In genomic region chr5:152188219-152188618, GRCh38 we compare ENCODE assay signal across 25 cellular contexts.
"Had no signal": no experiment of that assay in that cellular context is flagged by ENCODE, and none has a peak within 500 bp of the region (broad histone marks: within the 10 kb centered on the region; RNA-seq: fewer than 3 reads in every experiment).

No MANE protein-coding gene starts in this region.

- H3K4me1 Mint-ChIP-seq: activated CD4-positive, alpha-beta T cell treated with anti-CD3 and anti-CD28 coated beads, Interleukin-2, amount 10 ng/mL, durations not matched to agents 7 days and 5 days; T-cell had no signal

- H3K36me3 ChIP-seq: MG63 had no signal

- H3K9me3 Mint-ChIP-seq: activated CD4-positive, alpha-beta T cell treated with anti-CD3 and anti-CD28 coated beads, Interleukin-2, amount 10 ng/mL, durations not matched to agents 7 days and 5 days had no signal

- H3K4me3 ChIP-seq: MG63, SK-N-MC had no signal

- H3K27me3 Mint-ChIP-seq: activated CD4-positive, alpha-beta memory T cell treated with anti-CD3 and anti-CD28 coated beads for 36 hours; activated CD4-positive, alpha-beta T cell treated with anti-CD3 and anti-CD28 coated beads, Interleukin-2, amount 10 ng/mL, durations not matched to agents 7 days and 5 days had no signal

- H3K27ac ChIP-seq: SK-N-MC, VCaP had no signal

- ATAC-seq: activated naive CD4-positive, alpha-beta T cell treated with anti-CD3 and anti-CD28 coated beads, Interleukin-2, amount 50 U/mL, for 72 hours; activated T-cell treated with anti-CD3 and anti-CD28 coated beads, Interleukin-2, amount 50 U/mL, for 4 hours; T-cell had no signal

- H3K4me3 Mint-ChIP-seq: activated CD4-positive, alpha-beta memory T cell treated with anti-CD3 and anti-CD28 coated beads for 36 hours; activated CD4-positive, alpha-beta T cell treated with anti-CD3 and anti-CD28 coated beads, Interleukin-2, amount 10 ng/mL, durations not matched to agents 7 days and 5 days; activated T-cell treated with anti-CD3 and anti-CD28 coated beads, Interleukin-2, amount 50 U/mL, for 4 hours; T-cell had no signal

- DNase-seq: activated CD4-positive, alpha-beta memory T cell treated with anti-CD3 and anti-CD28 coated beads for 36 hours; activated CD4-positive, alpha-beta T cell treated with anti-CD3 and anti-CD28 coated beads, Interleukin-2, amount 10 ng/mL, durations not matched to agents 7 days and 5 days; activated CD4-positive, CD25-positive, alpha-beta regulatory T cell; activated CD8-positive, alpha-beta memory T cell treated with anti-CD3 and anti-CD28 coated beads for 24 hours; activated effector memory CD4-positive, alpha-beta T cell treated with anti-CD3 and anti-CD28 coated beads, Interleukin-2, amount 50 U/mL, for 16 hours; activated naive CD4-positive, alpha-beta T cell treated with Interleukin-2 at 50 U/mL for 16 hours; activated T-cell treated with anti-CD3 and anti-CD28 coated beads, Interleukin-2, amount 50 U/mL, for 4 hours; caudate nucleus; MG63; MV-4-11; NCI-H1092 treated with DMSO at 0.1 percent for 48 hours; NCI-H1417 treated with DMSO at 0.1 percent for 48 hours; NCI-H1694; NCI-H2029; NCI-H2107; NCI-H2171 treated with DMSO at 0.1 percent for 48 hours; NCI-H226; NCI-H526; NK-92 treated with Interleukin-12 subunit alpha and Interleukin-12 subunit beta, amount 100 ng/mL, for 24 hours; T-cell; T-helper 2 cell; T1000 had no signal

- H3K27ac Mint-ChIP-seq: activated CD4-positive, alpha-beta memory T cell treated with anti-CD3 and anti-CD28 coated beads for 36 hours; activated CD4-positive, alpha-beta T cell treated with anti-CD3 and anti-CD28 coated beads, Interleukin-2, amount 10 ng/mL, durations not matched to agents 7 days and 5 days; activated naive CD4-positive, alpha-beta T cell treated with anti-CD3 and anti-CD28 coated beads, Interleukin-2, amount 50 U/mL, for 72 hours; T-cell had no signal

- H3K36me3 Mint-ChIP-seq: activated CD4-positive, alpha-beta memory T cell treated with anti-CD3 and anti-CD28 coated beads for 36 hours; activated naive CD4-positive, alpha-beta T cell treated with anti-CD3 and anti-CD28 coated beads, Interleukin-2, amount 50 U/mL, for 72 hours; T-cell had no signal
